In genomic region chr7:41880107-41880506, GRCh38 we compare ENCODE assay signal across 11 cellular contexts.
DNase-seq lines count a peak whose midpoint lies in the region; ATAC-seq and TF ChIP-seq lines count a peak whose summit lies in the region.
"Had no signal": no experiment of that assay in that cellular context is flagged by ENCODE, and none has a peak within 500 bp of the region (broad histone marks: within the 10 kb centered on the region; RNA-seq: fewer than 3 reads in every experiment).

No MANE protein-coding gene starts in this region.

- H3K9me3 Mint-ChIP-seq in T-helper 2 cell treated with Interferon-gamma antibody and Interleukin-4, amounts not matched to agents 5 μg/mL and 100 μg/mL, for 36 hours: peaks cover 25% of the 10 kb centered on the region

- no peak for DNase-seq in T-helper 2 cell treated with Interferon-gamma antibody and Interleukin-4, amounts not matched to agents 5 μg/mL and 100 μg/mL, for 36 hours (ENCODE audit: low spot score)
- DNase-seq in T-helper 2 cell: no peak
- DNase-seq in RPMI7951 (ENCODE audit: low read depth): peak; percentile 100
- DNase-seq in fibroblast of peridontal ligament (ENCODE audit: extremely low read depth): peak; percentile 57
- DNase-seq in renal cortical epithelial cell (ENCODE audit: low read depth): peak; percentile 87
- DNase-seq in coronary artery (ENCODE audit: low spot score): no peak
- DNase-seq in amniotic stem cell (lab: John Stamatoyannopoulos, UW): no peak
- DNase-seq: 8988T, esophagus squamous epithelium, NCI-H446 had no signal

- no peaks in the 10 kb centered on the region for H3K27me3 Mint-ChIP-seq in T-helper 2 cell treated with Interferon-gamma antibody and Interleukin-4, amounts not matched to agents 5 μg/mL and 100 μg/mL, for 36 hours (ENCODE audit: low read depth)

- H3K27ac Mint-ChIP-seq in T-helper 2 cell treated with Interferon-gamma antibody and Interleukin-4, amounts not matched to agents 5 μg/mL and 100 μg/mL, for 36 hours: peak overlapping the region; percentile 98

- peaks cover 38% of the 10 kb centered on the region for H3K36me3 Mint-ChIP-seq in T-helper 2 cell treated with Interferon-gamma antibody and Interleukin-4, amounts not matched to agents 5 μg/mL and 100 μg/mL, for 36 hours (ENCODE audit: low read depth)

- no peak for ATAC-seq in HG03378 (IDR thresholded peaks at IDR 0.05; ENCODE audit: unreplicated experiment)

- no peak for TF ChIP-seq CTCF in coronary artery (IDR thresholded peaks at IDR 0.05)

- H3K27ac ChIP-seq in coronary artery: no peak overlapping the region
- H3K27ac ChIP-seq: esophagus squamous epithelium had no signal

- H3K4me1 Mint-ChIP-seq in T-helper 2 cell treated with Interferon-gamma antibody and Interleukin-4, amounts not matched to agents 5 μg/mL and 100 μg/mL, for 36 hours (ENCODE audit: low read depth): peaks cover 45% of the 10 kb centered on the region

- H3K4me3 Mint-ChIP-seq in T-helper 2 cell treated with Interferon-gamma antibody and Interleukin-4, amounts not matched to agents 5 μg/mL and 100 μg/mL, for 36 hours: no peak overlapping the region

- no peak overlapping the region for H3K4me3 ChIP-seq in coronary artery
- H3K4me3 ChIP-seq: esophagus squamous epithelium had no signal

Comparison
In these comparisons a context has a peak if more than half of its experiments do, and no peak if none do; other contexts are left out.
1. DNase-seq: peak in RPMI7951 (single experiment), fibroblast of peridontal ligament (single experiment) and renal cortical epithelial cell (single experiment); none in T-helper 2 cell treated with Interferon-gamma antibody and Interleukin-4, amounts not matched to agents 5 μg/mL and 100 μg/mL, for 36 hours (single experiment), T-helper 2 cell (0 of 5), coronary artery (single experiment) and amniotic stem cell (single experiment).